7 cellular contexts compared by ENCODE assay signal in the genomic region with DNA sequence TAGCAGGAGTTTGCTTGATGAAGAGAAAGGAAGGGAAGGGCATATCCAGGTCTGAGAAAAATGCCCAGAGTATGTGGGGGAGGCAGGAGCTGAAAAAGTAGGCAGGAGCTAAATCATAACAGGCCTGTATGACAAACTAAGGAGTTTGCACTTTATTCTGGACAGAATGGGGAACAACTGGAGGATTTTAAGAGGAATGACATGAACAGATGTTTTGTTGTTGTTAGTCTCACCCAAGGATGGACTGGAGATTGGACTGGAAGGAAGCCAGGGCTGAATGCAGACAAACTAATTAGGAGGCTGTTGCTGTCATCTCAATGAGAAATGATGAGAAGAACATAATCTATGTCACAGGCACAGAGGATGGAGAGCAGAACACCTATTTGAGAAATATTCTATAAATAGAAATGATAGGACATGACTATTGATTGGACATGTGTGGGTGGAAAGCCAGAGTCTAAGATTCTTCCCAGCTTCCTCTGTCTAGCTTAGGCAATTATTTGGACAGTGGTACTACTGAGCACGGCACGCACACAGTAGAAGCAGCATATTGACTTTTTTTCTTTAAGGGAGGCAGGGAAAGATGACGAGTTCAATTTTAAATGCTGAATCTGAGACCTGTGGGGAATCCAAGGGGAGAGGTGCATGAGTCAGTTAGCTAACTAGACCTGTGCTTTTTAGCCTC. TPM values are rescaled to one million over a fixed set of nuclear protein-coding genes. Genes with fewer than 3 reads are reported as not detected.
DNase-seq lines count a peak whose midpoint lies in the region; ATAC-seq and TF ChIP-seq lines count a peak whose summit lies in the region.

No MANE protein-coding gene starts in this region.

- H3K27ac ChIP-seq in uterus: peak overlapping the region; percentile 95 to 97
- no peak overlapping the region for H3K27ac ChIP-seq in caudate nucleus (ENCODE audit: low read depth, low read length)

- TF ChIP-seq POLR2A in uterus (IDR thresholded peaks at IDR 0.05): no peak

- H3K36me3 ChIP-seq in GM06990 (ENCODE audit: control insufficient read depth, insufficient read depth, low read length) (no peaks in the 10 kb centered on the region), uterus (no peaks in the 10 kb centered on the region)

- TF ChIP-seq CTCF in GM06990 (IDR thresholded peaks at IDR 0.05; ENCODE audit: insufficient read depth, low read length, poor library complexity, severe bottlenecking): no peak
- no peak for TF ChIP-seq CTCF in chondrocyte (IDR thresholded peaks at IDR 0.05)
- TF ChIP-seq CTCF in uterus (IDR thresholded peaks at IDR 0.05): no peak

- H3K9me3 Mint-ChIP-seq in chondrocyte (ENCODE audit: low read depth): no peaks in the 10 kb centered on the region

- H3K4me1 ChIP-seq in mononuclear cell (ENCODE audit: insufficient read depth, low read length): peaks cover 27% of the 10 kb centered on the region
- H3K4me1 ChIP-seq in uterus: peaks cover 0 to 6% of the 10 kb centered on the region in 2 donors

- peaks cover 4% of the 10 kb centered on the region for H3K36me3 Mint-ChIP-seq in chondrocyte (ENCODE audit: low read depth)

- peaks cover 47% of the 10 kb centered on the region for H3K4me1 Mint-ChIP-seq in chondrocyte (ENCODE audit: low read depth)

- H3K27me3 Mint-ChIP-seq in chondrocyte (ENCODE audit: low read depth): no peaks in the 10 kb centered on the region

- peak overlapping the region; percentile 100 for H3K27ac Mint-ChIP-seq in chondrocyte (ENCODE audit: unreplicated experiment)

- intact Hi-C loops in uterus (cut with DNase I; ENCODE audit: low total_unique reads) (no loop called here), left colon (cut with DNase I, micrococcal nuclease) (loop anchor here in 1 of 2 donors (10.0 kb wide), 1 partner anchor 48 kb away; the partner anchor contains the start of gene G3BP2)

- H3K9me3 ChIP-seq in mononuclear cell (ENCODE audit: low read depth, low read length) (no peaks in the 10 kb centered on the region), uterus (no peaks in the 10 kb centered on the region)

- no peak for DNase-seq in GM06990 (ENCODE audit: extremely low read depth, insufficient read length)
- DNase-seq in NCI-H446 (lab: John Stamatoyannopoulos, UW): peak; percentile 9 to 29
- no peak for DNase-seq in chondrocyte (ENCODE audit: low spot score)
- no peak for DNase-seq in uterus
- DNase-seq in left colon: no peak
- DNase-seq in caudate nucleus (lab: John Stamatoyannopoulos, UW): no peak

- H3K27me3 ChIP-seq in GM06990 (replicated peaks; ENCODE audit: control insufficient read depth, insufficient read depth, low read length): no peaks in the 10 kb centered on the region
- no peaks in the 10 kb centered on the region for H3K27me3 ChIP-seq in mononuclear cell (ENCODE audit: insufficient read depth, low read length)
- no peaks in the 10 kb centered on the region for H3K27me3 ChIP-seq in uterus

- H3K4me3 ChIP-seq in GM06990 (replicated peaks; ENCODE audit: low read depth, low read length) (peak overlapping the region; percentile 98), mononuclear cell (ENCODE audit: low read length) (peak overlapping the region; percentile 98), uterus (peak overlapping the region; percentile 68 to 91)

- peak overlapping the region; percentile 99 for H3K4me3 Mint-ChIP-seq in chondrocyte (ENCODE audit: unreplicated experiment)

- no peak for ATAC-seq in left colon

RNA-seq across cellular contexts. Expression of gene USO1, which starts 1.1 kb away (rescaled TPM):
- total RNA-seq in chondrocyte (85.0 to 98.4 TPM (median 86.4 TPM) in 3 replicates), mononuclear cell (15.5 TPM), uterus (100 to 1,000 TPM in 1 of 4 donors, 10 to 100 TPM in 3; 20.0 to 127 (median 59.4) TPM), left colon (10 to 100 TPM; 51.5 to 55.4 TPM)

RNA-seq across cellular contexts. Expression of gene G3BP2, which starts 50.0 kb away (rescaled TPM):
- 153 to 161 TPM (median 157 TPM) in 3 replicates for total RNA-seq in chondrocyte
- total RNA-seq in mononuclear cell: 228 TPM
- total RNA-seq in uterus: 100 to 1,000 TPM in 1 of 4 donors, 10 to 100 TPM in 3; 43.2 to 215 (median 74.1) TPM
- 100 to 1,000 TPM; 158 to 159 TPM for total RNA-seq in left colon

Comparison
In these comparisons a context has a peak if more than half of its experiments do, and no peak if none do; other contexts are left out.
1. DNase-seq: peak in NCI-H446 (2 of 2); none in GM06990 (single experiment), chondrocyte (single experiment), uterus (0 of 2), left colon (0 of 2) and caudate nucleus (0 of 61).
2. Peak in every context shown above with its lines, with median percentiles within 50 percentile points of each other: H3K4me3 ChIP-seq.